ENCODE assay signal across 9 cellular contexts in genomic region chr20:62627901-62628612, GRCh38. TPM values are rescaled to one million over a fixed set of nuclear protein-coding genes. Genes with fewer than 3 reads are reported as not detected.
A peak's percentile ranks its signal among the peaks of the same experiment; 100 is the strongest.
DNase-seq lines count a peak whose midpoint lies in the region; FAIRE-seq and TF ChIP-seq lines count a peak whose summit lies in the region.
"Had no signal": no experiment of that assay in that cellular context is flagged by ENCODE, and none has a peak within 500 bp of the region (broad histone marks: within the 10 kb centered on the region; RNA-seq: fewer than 3 reads in every experiment).

No MANE protein-coding gene starts in this region.

- peaks cover 21% of the 10 kb centered on the region for H3K79me1 ChIP-seq in trophoblast cell (ENCODE audit: low read length)

- peak; percentile 71 for DNase-seq in GM13976 (ENCODE audit: low spot score)
- peak; percentile 15 for DNase-seq in bronchial epithelial cell (ENCODE audit: low read depth)
- DNase-seq in trophoblast cell = no peak
- no peak for DNase-seq in mesenteric fat pad (ENCODE audit: low spot score)
- DNase-seq in spleen = no peak
- DNase-seq in NCI-H1048 (lab: John Stamatoyannopoulos, UW) = no peak
- DNase-seq: activated T-cell treated with anti-CD3 and anti-CD28 coated beads, Interleukin-2, amount 50 U/mL, for 4 hours; effector CD8-positive, alpha-beta T cell had no signal

- peaks cover under 1% of the 10 kb centered on the region for H3K79me2 ChIP-seq in trophoblast cell (ENCODE audit: control insufficient read depth, insufficient read depth, low read length, poor library complexity)

- H4K8ac ChIP-seq in trophoblast cell (ENCODE audit: low read depth, low read length) = peak overlapping the region; percentile 15

- intact Hi-C loops in spleen (cut with DNase I; ENCODE audit: low total_unique reads) = no loop called here

- H2BK12ac ChIP-seq in trophoblast cell (ENCODE audit: low read length) = peak overlapping the region; percentile 52

- H2AFZ ChIP-seq in trophoblast cell (ENCODE audit: insufficient read depth, low read length, poor library complexity) = no peak overlapping the region

- peak overlapping the region; percentile 49 for H2BK120ac ChIP-seq in trophoblast cell (ENCODE audit: insufficient read depth, low read length, poor library complexity)

- TF ChIP-seq RAD21 in Ishikawa (IDR thresholded peaks at IDR 0.05; ENCODE audit: low read depth) = no peak

- H3K14ac ChIP-seq in trophoblast cell (ENCODE audit: low read length) = no peak overlapping the region

- peak overlapping the region; percentile 32 for H3K4me2 ChIP-seq in trophoblast cell (ENCODE audit: low read length)

- H3K9me3 ChIP-seq in trophoblast cell (ENCODE audit: insufficient read depth, low read depth, low read length) (peaks cover under 1% of the 10 kb centered on the region), spleen (no peaks in the 10 kb centered on the region)

- TF ChIP-seq POLR2A in spleen (IDR thresholded peaks at IDR 0.05) = no peak

- H3K36me3 ChIP-seq in bronchial epithelial cell (ENCODE audit: control insufficient read depth, insufficient read depth, low read length) (no peaks in the 10 kb centered on the region), trophoblast cell (ENCODE audit: control insufficient read depth in 1 of 2, insufficient read depth in 2 of 2, low read length in 2 of 2) (no peaks in the 10 kb centered on the region), spleen (no peaks in the 10 kb centered on the region)

- TF ChIP-seq EP300 in Ishikawa (IDR thresholded peaks at IDR 0.05; ENCODE audit: borderline replicate concordance) = peak; percentile 72; the same call in 1 of the 2 replicates

- H3K18ac ChIP-seq in trophoblast cell (ENCODE audit: low read length) = peak overlapping the region; percentile 2

- H3K4me1 ChIP-seq in trophoblast cell (ENCODE audit: control insufficient read depth in 1 of 2, insufficient read depth in 2 of 2, low read length in 2 of 2) = peaks cover 18 to 21% of the 10 kb centered on the region in 2 experiments
- H3K4me1 ChIP-seq in spleen = peaks cover 25 to 62% (median 38%) of the 10 kb centered on the region in 6 donors

- H3K4ac ChIP-seq in trophoblast cell (ENCODE audit: low read depth, low read length) = no peak overlapping the region

- H3K27me3 ChIP-seq in bronchial epithelial cell (ENCODE audit: control insufficient read depth, insufficient read depth, low read length) = peaks cover 13% of the 10 kb centered on the region
- H3K27me3 ChIP-seq in trophoblast cell (ENCODE audit: insufficient read depth, low read length) = no peaks in the 10 kb centered on the region
- no peaks in the 10 kb centered on the region for H3K27me3 ChIP-seq in spleen (replicated peaks in 1 of 7)

- no peak for FAIRE-seq in bronchial epithelial cell (lab: Jason Lieb, UNC)

- H3K27ac ChIP-seq in trophoblast cell (ENCODE audit: low read depth, low read length) (peak overlapping the region; percentile 9), spleen (peak overlapping the region in 4 of 8 donors; percentile 22 to 62 (median 54))

- no peak overlapping the region for H3K23ac ChIP-seq in trophoblast cell (ENCODE audit: low read length)

- H3K4me3 ChIP-seq in bronchial epithelial cell (ENCODE audit: low read depth, low read length) = no peak overlapping the region
- H3K4me3 ChIP-seq in trophoblast cell (ENCODE audit: low read depth, low read length) = no peak overlapping the region
- H3K4me3 ChIP-seq in spleen = no peak overlapping the region

- H4K12ac ChIP-seq in trophoblast cell (ENCODE audit: low read depth, low read length) = no peak overlapping the region

- no peak overlapping the region for H3K9ac ChIP-seq in trophoblast cell (ENCODE audit: low read length)

- peak overlapping the region; percentile 69 for H4K91ac ChIP-seq in trophoblast cell (ENCODE audit: low read depth, low read length)

- TF ChIP-seq CTCF in GM13976 (IDR thresholded peaks at IDR 0.05; ENCODE audit: borderline replicate concordance, control extremely low read depth, extremely low read depth, insufficient read depth, missing control alignments) = no peak
- no peak for TF ChIP-seq CTCF in bronchial epithelial cell (IDR thresholded peaks at IDR 0.05; ENCODE audit: insufficient read depth, low read length, severe bottlenecking)
- no peak for TF ChIP-seq CTCF in spleen (IDR thresholded peaks at IDR 0.05 in 8 of 11, conservative IDR thresholded peaks at IDR 0.05 in 3 of 11)

- peak overlapping the region; percentile 11 for H2AK5ac ChIP-seq in trophoblast cell (ENCODE audit: low read length)

- in situ Hi-C loops in GM13976 (cut with MboI; ENCODE audit: low sequenced_read_pairs, unreplicated experiment) = no loop called here

- peak overlapping the region; percentile 1 for H2BK5ac ChIP-seq in trophoblast cell (ENCODE audit: low read depth, low read length, poor library complexity)

- no CpG with 5 or more reads among the region's 10 CpGs for WGBS in trophoblast cell (ENCODE audit: extremely low coverage, insufficient coverage, insufficient read length)
- 47 to 68% (median 63%) methylated on average over 10 of the region's 10 CpGs for WGBS in spleen, 5 donors

TF ChIP-seq in Ishikawa, 13 proteins besides CTCF, POLR2A, EP300 and RAD21:
- TF ChIP-seq TEAD4 (IDR thresholded peaks at IDR 0.05) (0 out of 2 replicates have a peak, but pooled peaks have one; percentile 12), TCF12 (IDR thresholded peaks at IDR 0.05; ENCODE audit: low read depth) (peak; percentile 82), EGR1 (IDR thresholded peaks at IDR 0.05) (no peak), FOXM1 (IDR thresholded peaks at IDR 0.05; ENCODE audit: borderline replicate concordance, low read depth) (no peak), TAF1 (IDR thresholded peaks at IDR 0.05; ENCODE audit: low read depth) (no peak), CEBPB (IDR thresholded peaks at IDR 0.05) (no peak), USF1 (IDR thresholded peaks at IDR 0.05) (no peak), CREB1 (IDR thresholded peaks at IDR 0.05; ENCODE audit: low read depth) (no peak), NFIC (IDR thresholded peaks at IDR 0.05) (peak; percentile 43), YY1 (IDR thresholded peaks at IDR 0.05; ENCODE audit: low read depth) (no peak), REST (IDR thresholded peaks at IDR 0.05; ENCODE audit: low read depth) (no peak), ZBTB7A (IDR thresholded peaks at IDR 0.05; ENCODE audit: low read depth) (no peak)
- TF ChIP-seq, protein P1, sequence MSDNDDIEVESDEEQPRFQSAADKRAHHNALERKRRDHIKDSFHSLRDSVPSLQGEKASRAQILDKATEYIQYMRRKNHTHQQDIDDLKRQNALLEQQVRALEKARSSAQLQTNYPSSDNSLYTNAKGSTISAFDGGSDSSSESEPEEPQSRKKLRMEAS (IDR thresholded peaks at IDR 0.05) = 0 out of 2 replicates have a peak, but pooled peaks have one; percentile 37

RNA-seq across cellular contexts. Expression of gene SLCO4A1, which starts 14.2 kb away (rescaled TPM):
- total RNA-seq in bronchial epithelial cell = 1.6 and 4.7 TPM in 2 replicates
- polyA plus RNA-seq in trophoblast cell (2013) = 63.6 and 64.8 TPM in 2 replicates
- total RNA-seq in mesenteric fat pad = 44.4 TPM
- total RNA-seq in spleen = 10 to 100 TPM in 2 of 7 donors, 1 to 10 TPM in 5; 2.9 to 16.3 (median 7.1) TPM
- polyA plus RNA-seq in spleen = 1 to 10 TPM; 4.7 to 7.7 (median 5.9) TPM

Comparison
In these comparisons a context has a peak if more than half of its experiments do, and no peak if none do; other contexts are left out.
1. DNase-seq: peak in GM13976 (single experiment) and bronchial epithelial cell (single experiment); none in trophoblast cell (0 of 2), mesenteric fat pad (single experiment), spleen (single experiment) and NCI-H1048 (single experiment).